13 cellular contexts compared by ENCODE assay signal in genomic region chr2:240655931-240656886, GRCh38. TPM values are rescaled to one million over a fixed set of nuclear protein-coding genes. Genes with fewer than 3 reads are reported as not detected.
DNase-seq lines count a peak whose midpoint lies in the region; ATAC-seq, FAIRE-seq and TF ChIP-seq lines count a peak whose summit lies in the region.
"Had no signal": no experiment of that assay in that cellular context is flagged by ENCODE, and none has a peak within 500 bp of the region (broad histone marks: within the 10 kb centered on the region; RNA-seq: fewer than 3 reads in every experiment).

No MANE protein-coding gene starts in this region.

- no peak overlapping the region for H3K27ac ChIP-seq in small intestine (ENCODE audit: low read depth in 1 of 2, low read length in 1 of 2)
- H3K27ac ChIP-seq: gastroesophageal sphincter, VCaP had no signal

- TF ChIP-seq CTCF in endothelial cell (IDR thresholded peaks at IDR 0.05; ENCODE audit: unreplicated experiment), result no peak

- no peak overlapping the region for H3K4me3 Mint-ChIP-seq in endothelial cell (ENCODE audit: unreplicated experiment)
- H3K4me3 Mint-ChIP-seq: naive B cell had no signal

- no peaks in the 10 kb centered on the region for H3K4me1 ChIP-seq in small intestine (ENCODE audit: control insufficient read depth in 2 of 2, insufficient read depth in 1 of 2, low read depth in 1 of 2, low read length in 1 of 2)
- H3K4me1 ChIP-seq: gastroesophageal sphincter had no signal

- no peaks in the 10 kb centered on the region for H3K36me3 ChIP-seq in small intestine (ENCODE audit: control insufficient read depth in 2 of 2, insufficient read depth in 2 of 2, low read length in 2 of 2)
- H3K36me3 ChIP-seq: gastroesophageal sphincter had no signal

- peak; percentile 61 for ATAC-seq in GM19395 (IDR thresholded peaks at IDR 0.05; ENCODE audit: unreplicated experiment)
- ATAC-seq: gastroesophageal sphincter had no signal

- no peaks in the 10 kb centered on the region for H3K4me1 Mint-ChIP-seq in endothelial cell (ENCODE audit: unreplicated experiment)

- H3K27me3 Mint-ChIP-seq in endothelial cell (ENCODE audit: unreplicated experiment), result peaks cover 4% of the 10 kb centered on the region

- no peaks in the 10 kb centered on the region for H3K36me3 Mint-ChIP-seq in endothelial cell (ENCODE audit: low read depth, unreplicated experiment)
- H3K36me3 Mint-ChIP-seq: naive B cell had no signal

- peaks cover 0 to 4% of the 10 kb centered on the region in 2 donors for H3K27me3 ChIP-seq in small intestine (ENCODE audit: control insufficient read depth in 2 of 2, insufficient read depth in 2 of 2, low read length in 2 of 2)

- WGBS in small intestine, 3 donors, result 68 to 70% (median 70%) methylated on average over 10 of the region's 10 CpGs

- DNase-seq in AML-193 (lab: John Stamatoyannopoulos, UW) (peak; percentile 6 to 18), RPMI7951 (ENCODE audit: low read depth) (peak; percentile 52), hepatic stellate cell (ENCODE audit: low spot score) (peak; percentile 60), NCI-H524 (lab: John Stamatoyannopoulos, UW) (no peak), small intestine (no peak), activated gamma-delta T cell (lab: John Stamatoyannopoulos, UW) (no peak), endothelial cell (ENCODE audit: low spot score) (no peak)
- DNase-seq: anterior cingulate cortex, naive B cell, NCI-H446 had no signal

- peaks cover 4% of the 10 kb centered on the region for H3K9me3 Mint-ChIP-seq in endothelial cell (ENCODE audit: unreplicated experiment)

- no peak overlapping the region for H3K27ac Mint-ChIP-seq in endothelial cell (ENCODE audit: unreplicated experiment)
- H3K27ac Mint-ChIP-seq: naive B cell had no signal

- H3K4me3 ChIP-seq in small intestine (ENCODE audit: low read depth in 1 of 2, low read length in 2 of 2), result no peak overlapping the region
- H3K4me3 ChIP-seq: gastroesophageal sphincter had no signal

- no peak for FAIRE-seq in small intestine (lab: Jason Lieb, UNC)

- H3K9me3 ChIP-seq in small intestine (ENCODE audit: control insufficient read depth, low read depth), result no peaks in the 10 kb centered on the region
- H3K9me3 ChIP-seq: gastroesophageal sphincter had no signal

RNA-seq across cellular contexts. Expression of gene AQP12B, which starts 26.5 kb away (rescaled TPM):
- not detected in 2 replicates for total RNA-seq in RPMI7951 (2014; rRNA removed; shearing (Covaris generic))
- polyA plus RNA-seq in small intestine, result 1 to 10 TPM in 1 of 3 donors, not detected in 2; 1.3 TPM
- not detected for total RNA-seq in endothelial cell (ENCODE audit: unreplicated experiment)
- total RNA-seq: gastroesophageal sphincter had no signal

RNA-seq across cellular contexts. Expression of gene GPR35, which starts 30.9 kb away (rescaled TPM):
- 0.10 and 0.12 TPM in 2 replicates for total RNA-seq in RPMI7951 (2014; rRNA removed; shearing (Covaris generic))
- 100 to 1,000 TPM in 2 of 3 donors, 10 to 100 TPM in 1; 75.5 to 367 (median 327) TPM for polyA plus RNA-seq in small intestine
- total RNA-seq in endothelial cell (ENCODE audit: unreplicated experiment), result 0.77 TPM

RNA-seq across cellular contexts. Expression of gene AQP12A, which starts 35.5 kb away (rescaled TPM):
- not detected in 2 replicates for total RNA-seq in RPMI7951 (2014; rRNA removed; shearing (Covaris generic))
- polyA plus RNA-seq in small intestine, result 1 to 10 TPM in 2 of 3 donors, not detected in 1; 1.2 to 3.4 TPM
- total RNA-seq in endothelial cell (ENCODE audit: unreplicated experiment), result not detected
- total RNA-seq: gastroesophageal sphincter had no signal

Comparison
In these comparisons a context has a peak if more than half of its experiments do, and no peak if none do; other contexts are left out.
1. DNase-seq: peak in AML-193 (2 of 2), RPMI7951 (single experiment) and hepatic stellate cell (single experiment); none in NCI-H524 (0 of 2), small intestine (single experiment), activated gamma-delta T cell (single experiment) and endothelial cell (single experiment).